In the genomic region with DNA sequence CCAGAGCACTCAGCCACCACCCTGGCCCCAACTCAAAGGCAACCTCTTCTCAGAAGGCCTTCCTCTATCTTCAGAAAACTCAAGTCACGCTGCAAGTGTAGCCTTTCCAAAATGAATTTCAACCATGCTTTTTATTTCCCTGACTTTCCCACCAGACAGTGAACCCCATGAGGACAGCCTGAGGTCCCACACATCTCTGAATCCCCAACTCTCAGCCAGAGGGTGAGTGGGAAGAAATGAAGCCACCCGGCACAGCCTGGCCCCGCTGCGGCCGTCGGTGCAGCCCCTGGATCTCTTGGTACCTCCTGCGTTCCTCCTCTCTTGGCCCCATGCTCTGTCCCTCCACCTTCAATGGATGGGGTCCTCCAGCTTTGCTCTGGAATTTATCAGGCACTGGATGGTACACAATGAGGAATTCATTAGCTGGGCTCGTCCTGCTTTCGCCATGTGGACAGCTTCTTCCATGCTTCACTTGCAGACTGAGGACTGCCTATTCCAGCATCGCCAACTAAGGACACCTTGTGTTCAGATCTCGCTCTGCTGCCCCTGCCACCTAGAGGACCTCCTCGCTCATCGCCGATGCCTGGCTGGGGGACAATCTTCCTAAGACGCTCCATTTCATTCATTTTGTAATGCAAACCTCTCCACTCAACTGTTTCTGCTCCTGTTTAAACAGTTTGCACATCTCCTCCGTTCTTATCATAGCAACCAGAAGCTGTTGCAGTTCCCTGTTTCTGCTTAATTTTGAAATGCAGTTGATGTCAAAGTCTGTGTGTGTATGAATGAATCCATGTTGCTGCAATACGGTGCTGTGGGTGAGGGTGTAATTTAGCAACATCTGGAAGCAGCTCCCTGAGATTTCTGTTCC, we compare ENCODE assay signal across 30 cellular contexts.
"Had no signal": no experiment of that assay in that cellular context is flagged by ENCODE, and none has a peak within 500 bp of the region (broad histone marks: within the 10 kb centered on the region; RNA-seq: fewer than 3 reads in every experiment).

No MANE protein-coding gene starts in this region.

- H3K36me3 ChIP-seq: adrenal gland, gastrocnemius medialis, uterus had no signal

- H3K4me1 ChIP-seq: adrenal gland, body of pancreas, gastrocnemius medialis, testis, uterus had no signal

- H3K27me3 Mint-ChIP-seq: activated naive CD8-positive, alpha-beta T cell treated with anti-CD3 and anti-CD28 coated beads for 36 hours had no signal

- H3K27ac ChIP-seq: adrenal gland, body of pancreas, epithelial cell of prostate, gastrocnemius medialis, hepatocyte, testis, uterus, VCaP had no signal

- ATAC-seq: body of pancreas; gastrocnemius medialis; left colon; naive thymus-derived CD8-positive, alpha-beta T cell; right cardiac atrium had no signal

- H3K27me3 ChIP-seq: adrenal gland, body of pancreas, gastrocnemius medialis, hepatocyte, testis, uterus had no signal

- DNase-seq: activated CD4-positive, alpha-beta T cell treated with anti-CD3 and anti-CD28 coated beads for 4 hours; activated CD4-positive, alpha-beta T cell treated with anti-CD3 and anti-CD28 coated beads, Interleukin-2, amount 50 U/mL, for 4 hours; activated CD8-positive, alpha-beta memory T cell treated with anti-CD3 and anti-CD28 coated beads for 24 hours; activated naive CD4-positive, alpha-beta T cell treated with anti-CD3 and anti-CD28 coated beads for 36 hours; activated naive CD8-positive, alpha-beta T cell treated with anti-CD3 and anti-CD28 coated beads for 36 hours; activated T-cell treated with anti-CD3 and anti-CD28 coated beads, Interleukin-2, amount 50 U/mL, for 1 hour; adrenal gland; aorta; body of pancreas; dermis blood vessel endothelial cell; effector CD4-positive, alpha-beta T cell; glutamatergic neuron; immature natural killer cell; kidney; left colon; naive thymus-derived CD8-positive, alpha-beta T cell; right cardiac atrium; stimulated activated CD4-positive, alpha-beta T cell treated with anti-CD3 and anti-CD28 coated beads, Interleukin-2, amount 100 ng/mL, for 48 hours; stimulated activated naive CD4-positive, alpha-beta T cell treated with Interleukin-2 at 50 U/mL for 16 hours; T-helper 9 cell; testis; trophoblast cell; uterus had no signal

- H3K79me2 ChIP-seq: hepatocyte had no signal

- H3K9me3 Mint-ChIP-seq: activated T-helper 1 cell treated with anti-CD3 and anti-CD28 coated beads, Interleukin-12 subunit alpha, Interleukin-12 subunit beta, Interleukin-2, Interleukin-4 antibody, amounts not matched to agents 30 ng/mL and 10 ng/mL and 1 ng/mL, durations not matched to agents 14 hours and 24 hours and 36 hours; immature natural killer cell had no signal

- H3K4me2 ChIP-seq: hepatocyte had no signal

- H3K9me3 ChIP-seq: adrenal gland, gastrocnemius medialis, testis, uterus had no signal

- H3K36me3 Mint-ChIP-seq: activated naive CD8-positive, alpha-beta T cell treated with anti-CD3 and anti-CD28 coated beads for 36 hours; immature natural killer cell; naive thymus-derived CD8-positive, alpha-beta T cell had no signal

- H2AFZ ChIP-seq: hepatocyte had no signal

- H3K27ac Mint-ChIP-seq: activated naive CD4-positive, alpha-beta T cell treated with anti-CD3 and anti-CD28 coated beads for 36 hours; activated naive CD8-positive, alpha-beta T cell treated with anti-CD3 and anti-CD28 coated beads for 36 hours; activated T-helper 1 cell treated with anti-CD3 and anti-CD28 coated beads, Interleukin-12 subunit alpha, Interleukin-12 subunit beta, Interleukin-2, Interleukin-4 antibody, amounts not matched to agents 30 ng/mL and 10 ng/mL and 1 ng/mL, durations not matched to agents 14 hours and 24 hours and 36 hours; immature natural killer cell; naive thymus-derived CD8-positive, alpha-beta T cell; T-helper 1 cell treated with Interleukin-12 subunit alpha and Interleukin-12 subunit beta and Interleukin-4 antibody, amounts not matched to agents 30 μg/mL and 1 μg/mL, for 36 hours had no signal

- H3K4me3 Mint-ChIP-seq: activated naive CD4-positive, alpha-beta T cell treated with anti-CD3 and anti-CD28 coated beads for 36 hours; activated naive CD8-positive, alpha-beta T cell treated with anti-CD3 and anti-CD28 coated beads for 36 hours; activated T-helper 1 cell treated with anti-CD3 and anti-CD28 coated beads, Interleukin-12 subunit alpha, Interleukin-12 subunit beta, Interleukin-2, Interleukin-4 antibody, amounts not matched to agents 30 ng/mL and 10 ng/mL and 1 ng/mL, durations not matched to agents 14 hours and 24 hours and 36 hours; immature natural killer cell; naive thymus-derived CD8-positive, alpha-beta T cell; neural crest cell; T-helper 1 cell treated with Interleukin-12 subunit alpha and Interleukin-12 subunit beta and Interleukin-4 antibody, amounts not matched to agents 30 μg/mL and 1 μg/mL, for 36 hours had no signal

- H3K4me3 ChIP-seq: adrenal gland, body of pancreas, gastrocnemius medialis, hepatocyte, testis, uterus had no signal

- H3K4me1 Mint-ChIP-seq: activated naive CD8-positive, alpha-beta T cell treated with anti-CD3 and anti-CD28 coated beads for 36 hours; immature natural killer cell; naive thymus-derived CD8-positive, alpha-beta T cell; neural crest cell had no signal
